ENCODE assay signal across 2 cellular contexts in genomic region chr6:99661870-99662269, GRCh38.
TF ChIP-seq lines count a peak whose summit lies in the region.

No MANE protein-coding gene starts in this region.

TF ChIP-seq in HepG2, 621 proteins besides CTCF, POLR2A, EP300 and RAD21:
- TF ChIP-seq KIAA2018 (CRISPR knock-in tag; IDR thresholded peaks at IDR 0.05; ENCODE audit: borderline replicate concordance): no peak
- TF ChIP-seq FOXJ3 (CRISPR knock-in tag; IDR thresholded peaks at IDR 0.05; ENCODE audit: borderline replicate concordance): no peak
- TF ChIP-seq CEBPB (IDR thresholded peaks at IDR 0.05; ENCODE audit: borderline replicate concordance, low read depth, low read length): peak; percentile 55; the same call in 1 of the 2 replicates
- TF ChIP-seq ZNF205 (CRISPR knock-in tag; IDR thresholded peaks at IDR 0.05): no peak

TF ChIP-seq in K562, 482 proteins besides CTCF, POLR2A, EP300 and RAD21:
- TF ChIP-seq GATA2 (CRISPR knock-in tag; IDR thresholded peaks at IDR 0.05): no peak
- no peak for TF ChIP-seq BMI1 (IDR thresholded peaks at IDR 0.05; ENCODE audit: low read length)
- no peak for TF ChIP-seq DIDO1 (tag; IDR thresholded peaks at IDR 0.05; ENCODE audit: low read depth)
- no peak for TF ChIP-seq ETV1 (tag; conservative IDR thresholded peaks at IDR 0.05; ENCODE audit: low read depth)
- TF ChIP-seq CEBPB (tag; IDR thresholded peaks at IDR 0.05): peak; percentile 66
- no peak for TF ChIP-seq PHTF2 (CRISPR knock-in tag; IDR thresholded peaks at IDR 0.05)
- TF ChIP-seq, protein P1, sequence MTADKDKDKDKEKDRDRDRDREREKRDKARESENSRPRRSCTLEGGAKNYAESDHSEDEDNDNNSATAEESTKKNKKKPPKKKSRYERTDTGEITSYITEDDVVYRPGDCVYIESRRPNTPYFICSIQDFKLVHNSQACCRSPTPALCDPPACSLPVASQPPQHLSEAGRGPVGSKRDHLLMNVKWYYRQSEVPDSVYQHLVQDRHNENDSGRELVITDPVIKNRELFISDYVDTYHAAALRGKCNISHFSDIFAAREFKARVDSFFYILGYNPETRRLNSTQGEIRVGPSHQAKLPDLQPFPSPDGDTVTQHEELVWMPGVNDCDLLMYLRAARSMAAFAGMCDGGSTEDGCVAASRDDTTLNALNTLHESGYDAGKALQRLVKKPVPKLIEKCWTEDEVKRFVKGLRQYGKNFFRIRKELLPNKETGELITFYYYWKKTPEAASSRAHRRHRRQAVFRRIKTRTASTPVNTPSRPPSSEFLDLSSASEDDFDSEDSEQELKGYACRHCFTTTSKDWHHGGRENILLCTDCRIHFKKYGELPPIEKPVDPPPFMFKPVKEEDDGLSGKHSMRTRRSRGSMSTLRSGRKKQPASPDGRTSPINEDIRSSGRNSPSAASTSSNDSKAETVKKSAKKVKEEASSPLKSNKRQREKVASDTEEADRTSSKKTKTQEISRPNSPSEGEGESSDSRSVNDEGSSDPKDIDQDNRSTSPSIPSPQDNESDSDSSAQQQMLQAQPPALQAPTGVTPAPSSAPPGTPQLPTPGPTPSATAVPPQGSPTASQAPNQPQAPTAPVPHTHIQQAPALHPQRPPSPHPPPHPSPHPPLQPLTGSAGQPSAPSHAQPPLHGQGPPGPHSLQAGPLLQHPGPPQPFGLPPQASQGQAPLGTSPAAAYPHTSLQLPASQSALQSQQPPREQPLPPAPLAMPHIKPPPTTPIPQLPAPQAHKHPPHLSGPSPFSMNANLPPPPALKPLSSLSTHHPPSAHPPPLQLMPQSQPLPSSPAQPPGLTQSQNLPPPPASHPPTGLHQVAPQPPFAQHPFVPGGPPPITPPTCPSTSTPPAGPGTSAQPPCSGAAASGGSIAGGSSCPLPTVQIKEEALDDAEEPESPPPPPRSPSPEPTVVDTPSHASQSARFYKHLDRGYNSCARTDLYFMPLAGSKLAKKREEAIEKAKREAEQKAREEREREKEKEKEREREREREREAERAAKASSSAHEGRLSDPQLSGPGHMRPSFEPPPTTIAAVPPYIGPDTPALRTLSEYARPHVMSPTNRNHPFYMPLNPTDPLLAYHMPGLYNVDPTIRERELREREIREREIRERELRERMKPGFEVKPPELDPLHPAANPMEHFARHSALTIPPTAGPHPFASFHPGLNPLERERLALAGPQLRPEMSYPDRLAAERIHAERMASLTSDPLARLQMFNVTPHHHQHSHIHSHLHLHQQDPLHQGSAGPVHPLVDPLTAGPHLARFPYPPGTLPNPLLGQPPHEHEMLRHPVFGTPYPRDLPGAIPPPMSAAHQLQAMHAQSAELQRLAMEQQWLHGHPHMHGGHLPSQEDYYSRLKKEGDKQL (CRISPR knock-in tag; IDR thresholded peaks at IDR 0.05; ENCODE audit: borderline replicate concordance): no peak
- no peak for TF ChIP-seq RUNX1 (IDR thresholded peaks at IDR 0.05; ENCODE audit: low read depth)
- TF ChIP-seq TRIM24 (IDR thresholded peaks at IDR 0.05): peak; percentile 36 to 44; a peak in 2 of 4 replicates
- TF ChIP-seq CEBPG (CRISPR knock-in tag; IDR thresholded peaks at IDR 0.05): no peak
- peak; percentile 76 to 88 for TF ChIP-seq CEBPG (tag; conservative IDR thresholded peaks at IDR 0.05 in 1 of 2, IDR thresholded peaks at IDR 0.05 in 1 of 2)
- TF ChIP-seq PTBP1 (IDR thresholded peaks at IDR 0.05; ENCODE audit: low read depth, low read length): no peak
- no peak for TF ChIP-seq ZNF699 (CRISPR knock-in tag; IDR thresholded peaks at IDR 0.05; ENCODE audit: insufficient replicate concordance)
- no peak for TF ChIP-seq TBP (optimal IDR thresholded peaks at IDR 0.05; ENCODE audit: low read depth, low read length)
- no peak for TF ChIP-seq MEIS2 (IDR thresholded peaks at IDR 0.05; ENCODE audit: partially characterized antibody)
- TF ChIP-seq TCFL5 (CRISPR knock-in tag; conservative IDR thresholded peaks at IDR 0.05): no peak
- TF ChIP-seq EWSR1 (IDR thresholded peaks at IDR 0.05; ENCODE audit: borderline replicate concordance, low read depth, partially characterized antibody): no peak
- TF ChIP-seq MED1 (CRISPR knock-in tag; IDR thresholded peaks at IDR 0.05; ENCODE audit: borderline replicate concordance): no peak
- no peak for TF ChIP-seq ZNF584 (CRISPR knock-in tag; IDR thresholded peaks at IDR 0.05; ENCODE audit: low read depth)
- TF ChIP-seq ATF3 (IDR thresholded peaks at IDR 0.05): peak; percentile 45; the same call in 1 of the 2 replicates
- TF ChIP-seq ATF3 (CRISPR knock-in tag; conservative IDR thresholded peaks at IDR 0.05): no peak
